Comparison of ENCODE assay signal across 8 cellular contexts in the genomic region with DNA sequence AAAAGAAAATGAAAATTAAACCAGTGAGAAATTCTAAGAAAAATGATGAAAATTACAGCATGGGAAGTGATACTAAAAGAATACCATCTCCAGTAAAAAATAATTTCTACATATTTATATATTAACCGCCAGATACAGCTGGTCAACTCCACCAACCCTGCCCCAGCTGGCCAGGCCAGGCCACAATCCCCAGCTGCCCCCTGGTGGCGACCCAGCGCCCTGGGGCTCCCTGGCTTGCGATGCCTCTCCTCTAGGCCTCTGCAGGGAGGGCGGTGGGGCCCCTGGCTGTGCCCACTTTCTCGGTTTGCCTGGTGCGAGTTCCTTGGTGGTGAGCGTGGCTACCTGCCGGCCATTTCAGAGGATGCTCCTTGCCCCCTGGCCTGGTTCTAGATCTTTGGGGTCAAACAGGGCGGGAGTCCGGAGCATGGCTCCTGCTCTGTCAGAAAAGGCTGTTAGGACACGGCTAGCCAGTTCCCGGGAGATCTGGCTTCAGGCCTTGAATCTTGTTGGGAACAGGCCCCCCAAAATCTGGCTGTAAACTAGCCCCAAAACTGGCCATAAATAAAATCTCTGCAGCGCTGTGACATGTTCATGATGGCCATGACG. TPM values are rescaled to one million over a fixed set of nuclear protein-coding genes. Genes with fewer than 3 reads are reported as not detected.
A peak's percentile ranks its signal among the peaks of the same experiment; 100 is the strongest.
DNase-seq lines count a peak whose midpoint lies in the region; ATAC-seq and TF ChIP-seq lines count a peak whose summit lies in the region.

No MANE protein-coding gene starts in this region.

- H3K4me2 ChIP-seq in mammary epithelial cell (ENCODE audit: insufficient read depth, low read depth, low read length), result no peak overlapping the region

- 69% methylated on average over 14 of the region's 15 CpGs for WGBS in mammary epithelial cell (ENCODE audit: low coverage, missing lambda C conversion rate)

- no peak overlapping the region for H3K9ac ChIP-seq in mammary epithelial cell (ENCODE audit: insufficient read depth, low read length)

- DNase-seq in NCI-H2171 treated with DMSO at 0.1 percent for 48 hours (lab: John Stamatoyannopoulos, UW) (peak; percentile 10), NCI-H2171 (lab: John Stamatoyannopoulos, UW) (no peak), M059J (ENCODE audit: low read depth) (peak; percentile 56), mammary epithelial cell (peak; percentile 32), iris pigment epithelial cell (ENCODE audit: low read depth) (peak; percentile 65)
- DNase-seq in activated CD4-positive, CD25-positive, alpha-beta regulatory T cell (lab: John Stamatoyannopoulos, UW), result peak; percentile 52 to 63 (median 56)
- DNase-seq in stimulated activated CD4-positive, alpha-beta T cell treated with anti-CD3 and anti-CD28 coated beads, Interleukin-1b, Interleukin-23, amount 100 ng/mL, for 24 hours (ENCODE audit: low read depth in 4 of 4, low spot score in 1 of 4), result peak; percentile 43 to 62 (median 56)

- in situ Hi-C loops in mammary epithelial cell (cut with MboI; ENCODE audit: low sequenced_read_pairs in 2 of 2), result loop anchor here in 1 of 2 donors (10.0 kb wide), 1 partner anchor 136 kb away; no protein-coding TSS in a partner anchor

- BruUV-seq in mammary epithelial cell (replicated peaks; lab: Mats Ljungman, UMichigan), result no TSS peak

- CTCF ChIA-PET in mammary epithelial cell (lab: Charles Lee; ENCODE audit: low non-redundant PET), result interaction anchor here (0.6 kb wide), 1 partner anchor 116 kb away, joined by 4 read pairs; no protein-coding TSS in a partner anchor

- no peak for ATAC-seq in HG02870 (IDR thresholded peaks at IDR 0.05; ENCODE audit: unreplicated experiment)

- intact Hi-C loops in mammary epithelial cell (cut with micrococcal nuclease), result loop anchor here (1.0 to 5.0 kb wide), 6 partner anchors 40 to 347 kb away; a partner anchor contains a TSS

- no peaks in the 10 kb centered on the region for H3K27me3 ChIP-seq in mammary epithelial cell (ENCODE audit: insufficient read depth, low read length)

- H2AFZ ChIP-seq in mammary epithelial cell (ENCODE audit: low read depth, low read length), result no peak overlapping the region

- H3K79me2 ChIP-seq in mammary epithelial cell (ENCODE audit: insufficient read depth, low read length), result peaks cover 76% of the 10 kb centered on the region

- dilution Hi-C loops in mammary epithelial cell (cut with HindIII; ENCODE audit: low sequenced_read_pairs), result no loop called here

- no peaks in the 10 kb centered on the region for H3K9me3 ChIP-seq in mammary epithelial cell (replicated peaks; ENCODE audit: insufficient read depth, low read length)

- H3K36me3 ChIP-seq in mammary epithelial cell (ENCODE audit: insufficient read depth, low read length), result peaks cover 3% of the 10 kb centered on the region

- no peak overlapping the region for H3K27ac ChIP-seq in mammary epithelial cell (ENCODE audit: insufficient read depth, low read depth, low read length)

- no peaks in the 10 kb centered on the region for H4K20me1 ChIP-seq in mammary epithelial cell (ENCODE audit: insufficient read depth, low read length)

- peak; percentile 79 to 95 for TF ChIP-seq CTCF in mammary epithelial cell (conservative IDR thresholded peaks at IDR 0.05 in 1 of 2, IDR thresholded peaks at IDR 0.05 in 1 of 2; ENCODE audit: extremely low read depth in 1 of 2, insufficient read depth in 1 of 2, low read depth in 1 of 2, low read length in 2 of 2)

- H3K4me1 ChIP-seq in mammary epithelial cell (ENCODE audit: insufficient read depth, low read length), result peaks cover 10% of the 10 kb centered on the region

- no peak overlapping the region for H3K4me3 ChIP-seq in mammary epithelial cell (replicated peaks in 1 of 3; ENCODE audit: insufficient read depth in 1 of 3, low read depth in 2 of 3, low read length in 3 of 3)

RNA-seq across cellular contexts. Expression of a gene that starts 14.5 kb away (rescaled TPM):
- 0.22 and 1.1 TPM in 2 replicates for total RNA-seq in M059J (2014; rRNA removed; shearing (Covaris generic))
- total RNA-seq in mammary epithelial cell, result 10 to 100 TPM in 1 of 2 donors, 1 to 10 TPM in 1; 3.3 to 13.5 TPM
- polyA plus RNA-seq in mammary epithelial cell, result 3.6 TPM
- 10.4 TPM for polyA minus RNA-seq in mammary epithelial cell

RNA-seq across cellular contexts. Expression of a gene that starts 20.7 kb away (rescaled TPM):
- 38.6 and 61.5 TPM in 2 replicates for total RNA-seq in M059J (2014; rRNA removed; shearing (Covaris generic))
- 10 to 100 TPM; 20.3 to 62.1 TPM for total RNA-seq in mammary epithelial cell
- 41.2 TPM for polyA plus RNA-seq in mammary epithelial cell
- polyA minus RNA-seq in mammary epithelial cell, result 3.8 TPM

RNA-seq across cellular contexts. Expression of a gene that starts 41.3 kb away (rescaled TPM):
- 69.9 and 115 TPM in 2 replicates for total RNA-seq in M059J (2014; rRNA removed; shearing (Covaris generic))
- 10 to 100 TPM in 1 of 2 donors, 1 to 10 TPM in 1; 5.0 to 25.5 TPM for total RNA-seq in mammary epithelial cell
- polyA plus RNA-seq in mammary epithelial cell, result 1.9 TPM
- 0.67 TPM for polyA minus RNA-seq in mammary epithelial cell

RNA-seq across cellular contexts. Expression of a gene that starts 57.6 kb away (rescaled TPM):
- total RNA-seq in M059J (2014; rRNA removed; shearing (Covaris generic)), result 3.2 and 6.2 TPM in 2 replicates
- total RNA-seq in mammary epithelial cell, result 10 to 100 TPM in 1 of 2 donors, 1 to 10 TPM in 1; 3.3 to 13.0 TPM
- 9.5 TPM for polyA plus RNA-seq in mammary epithelial cell
- polyA minus RNA-seq in mammary epithelial cell, result 6.4 TPM
